ENCODE assay signal across 17 cellular contexts in genomic region chr5:82748688-82749091, GRCh38.
DNase-seq lines count a peak whose midpoint lies in the region; ATAC-seq and TF ChIP-seq lines count a peak whose summit lies in the region.
"Had no signal": no experiment of that assay in that cellular context is flagged by ENCODE, and none has a peak within 500 bp of the region (broad histone marks: within the 10 kb centered on the region; RNA-seq: fewer than 3 reads in every experiment).

No MANE protein-coding gene starts in this region.

- no peaks in the 10 kb centered on the region for H3K9me3 ChIP-seq in SK-N-MC (ENCODE audit: low read depth, low read length)
- H3K9me3 ChIP-seq: lower lobe of right lung had no signal

- peak overlapping the region; percentile 41 for H3K4me3 ChIP-seq in SK-N-MC
- H3K4me3 ChIP-seq: K562, lower lobe of right lung, spleen had no signal

- ATAC-seq in left ventricle myocardium superior (peak; percentile 18), Right ventricle myocardium superior (ENCODE audit: poor library complexity) (no peak), GM18873 (IDR thresholded peaks at IDR 0.05; ENCODE audit: low FRiP score, unreplicated experiment) (no peak), HG03280 (IDR thresholded peaks at IDR 0.05; ENCODE audit: unreplicated experiment) (no peak)
- ATAC-seq: K562, lower lobe of right lung had no signal

- no peak for DNase-seq in left ventricle myocardium superior
- DNase-seq in Right ventricle myocardium superior: no peak
- peak; percentile 64 for DNase-seq in SK-N-MC (ENCODE audit: low read depth, low spot score)
- DNase-seq in immature natural killer cell: peak in 1 of 3 donors; percentile 3
- peak; percentile 19 for DNase-seq in superior temporal gyrus (ENCODE audit: extremely low spot score)
- DNase-seq in glutamatergic neuron: no peak
- DNase-seq: activated CD4-positive, alpha-beta T cell treated with anti-CD3 and anti-CD28 coated beads, Interleukin-2, amount 50 U/mL, for 1 hour; aorta; DMS 273 treated with DMSO at 0.1 percent for 48 hours; H7; lower lobe of right lung; occipital lobe; spleen had no signal

- intact Hi-C loops in left ventricle myocardium superior (cut with micrococcal nuclease): no loop called here
- intact Hi-C loops in Right ventricle myocardium superior (cut with DNase I): no loop called here

- H3K9ac ChIP-seq in SK-N-MC (ENCODE audit: insufficient read length): no peak overlapping the region

- H3K4me3 Mint-ChIP-seq in immature natural killer cell: peak overlapping the region in 4 of 5 donors; percentile 14 to 28 (median 20)
- no peak overlapping the region for H3K4me3 Mint-ChIP-seq in glutamatergic neuron (ENCODE audit: unreplicated experiment)
- H3K4me3 Mint-ChIP-seq: activated T-cell treated with anti-CD3 and anti-CD28 coated beads, Interleukin-2, amount 50 U/mL, for 72 hours had no signal

- peaks cover 0 to 4% (median 0%) of the 10 kb centered on the region in 3 donors for H3K27me3 Mint-ChIP-seq in immature natural killer cell (ENCODE audit: low read depth in 3 of 3)
- no peaks in the 10 kb centered on the region for H3K27me3 Mint-ChIP-seq in glutamatergic neuron (ENCODE audit: unreplicated experiment)

- H3K27ac Mint-ChIP-seq in immature natural killer cell (peak overlapping the region in 2 of 6 donors; percentile 42 to 59), glutamatergic neuron (ENCODE audit: unreplicated experiment) (no peak overlapping the region)
- H3K27ac Mint-ChIP-seq: activated T-cell treated with anti-CD3 and anti-CD28 coated beads, Interleukin-2, amount 50 U/mL, for 72 hours had no signal

- no peak overlapping the region for H3K27ac ChIP-seq in SK-N-MC
- H3K27ac ChIP-seq: lower lobe of right lung, spleen had no signal

- peaks cover 23 to 28% of the 10 kb centered on the region in 2 donors for H3K4me1 Mint-ChIP-seq in immature natural killer cell
- H3K4me1 Mint-ChIP-seq in glutamatergic neuron (ENCODE audit: low read depth, unreplicated experiment): no peaks in the 10 kb centered on the region

- no peaks in the 10 kb centered on the region for H3K36me3 Mint-ChIP-seq in immature natural killer cell
- H3K36me3 Mint-ChIP-seq in glutamatergic neuron (ENCODE audit: unreplicated experiment): no peaks in the 10 kb centered on the region

- no peaks in the 10 kb centered on the region for H3K36me3 ChIP-seq in SK-N-MC (ENCODE audit: insufficient read depth, low read length)
- H3K36me3 ChIP-seq: lower lobe of right lung, spleen had no signal

- H3K9me3 Mint-ChIP-seq in immature natural killer cell (peaks cover 0 to 5% (median 0%) of the 10 kb centered on the region in 6 donors), glutamatergic neuron (ENCODE audit: unreplicated experiment) (no peaks in the 10 kb centered on the region)

- TF ChIP-seq CTCF in glutamatergic neuron (IDR thresholded peaks at IDR 0.05; ENCODE audit: partially characterized antibody, unreplicated experiment): no peak

Comparison
In these comparisons a context has a peak if more than half of its experiments do, and no peak if none do; other contexts are left out.
1. DNase-seq: peak in SK-N-MC (single experiment) and superior temporal gyrus (single experiment); none in left ventricle myocardium superior (single experiment), Right ventricle myocardium superior (single experiment) and glutamatergic neuron (single experiment).